ENCODE assay signal across 16 cellular contexts in the genomic region with DNA sequence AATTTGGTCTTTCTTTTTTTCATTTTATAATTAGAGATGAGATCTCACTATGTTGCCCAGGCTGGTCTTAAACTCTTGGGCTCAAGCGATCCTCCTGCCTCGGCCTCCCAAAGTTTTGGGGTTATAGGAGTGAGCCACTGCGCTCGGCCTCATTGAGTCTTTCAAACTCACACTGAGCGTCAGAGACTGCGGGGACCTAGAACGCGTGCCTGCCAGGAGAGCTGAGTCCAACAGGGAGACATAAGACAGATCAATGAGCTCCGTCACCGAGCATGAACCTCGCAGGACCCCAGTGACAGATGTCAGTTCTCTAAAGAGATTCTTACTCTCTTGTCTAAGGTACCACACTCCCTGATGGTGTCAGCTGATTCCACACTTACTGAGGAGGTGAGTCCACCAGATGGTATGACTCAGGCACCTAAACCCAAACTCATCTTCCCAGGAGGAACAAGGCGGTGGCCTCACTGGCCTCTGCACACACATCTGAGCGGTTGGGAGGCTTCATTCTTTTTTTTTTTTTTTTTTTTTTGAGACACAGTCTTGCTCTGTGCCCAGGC. TPM values are rescaled to one million over a fixed set of nuclear protein-coding genes. Genes with fewer than 3 reads are reported as not detected.
A peak's percentile ranks its signal among the peaks of the same experiment; 100 is the strongest.
DNase-seq lines count a peak whose midpoint lies in the region; ATAC-seq and TF ChIP-seq lines count a peak whose summit lies in the region.
"Had no signal": no experiment of that assay in that cellular context is flagged by ENCODE, and none has a peak within 500 bp of the region (broad histone marks: within the 10 kb centered on the region; RNA-seq: fewer than 3 reads in every experiment).

No MANE protein-coding gene starts in this region.

- TF ChIP-seq CTCF in natural killer cell (IDR thresholded peaks at IDR 0.05): no peak

- peak overlapping the region; percentile 25 for H3K27ac Mint-ChIP-seq in activated CD4-positive, alpha-beta T cell treated with anti-CD3 and anti-CD28 coated beads for 36 hours
- peak overlapping the region; percentile 27 for H3K27ac Mint-ChIP-seq in activated naive CD8-positive, alpha-beta T cell treated with anti-CD3 and anti-CD28 coated beads, Interleukin-2, amount 50 U/mL, for 24 hours
- peak overlapping the region; percentile 96 to 98 for H3K27ac Mint-ChIP-seq in natural killer cell

- no peak for DNase-seq in activated CD4-positive, alpha-beta T cell treated with anti-CD3 and anti-CD28 coated beads for 36 hours
- no peak for DNase-seq in activated CD4-positive, alpha-beta T cell treated with anti-CD3 and anti-CD28 coated beads, Interleukin-2, amount 50 U/mL, for 1 hour
- peak; percentile 27 for DNase-seq in NCI-H69 (lab: John Stamatoyannopoulos, UW)
- no peak for DNase-seq in activated naive CD8-positive, alpha-beta T cell treated with anti-CD3 and anti-CD28 coated beads, Interleukin-2, amount 50 U/mL, for 24 hours
- no peak for DNase-seq in natural killer cell
- no peak for DNase-seq in cortex of kidney (lab: John Stamatoyannopoulos, UW)
- DNase-seq: 8988T; activated CD4-positive, alpha-beta T cell treated with anti-CD3 and anti-CD28 coated beads, Interleukin-2, amount 50 U/mL, for 48 hours; BE2C; DMS79; effector CD8-positive, alpha-beta T cell; NCI-H1417 treated with DMSO at 0.1 percent for 48 hours; NCI-H2227 treated with DMSO at 0.1 percent for 48 hours; SW 1271 had no signal

- H3K36me3 Mint-ChIP-seq in activated CD4-positive, alpha-beta T cell treated with anti-CD3 and anti-CD28 coated beads for 36 hours (ENCODE audit: low read depth): peaks cover 38% of the 10 kb centered on the region
- peaks cover 17% of the 10 kb centered on the region for H3K36me3 Mint-ChIP-seq in activated naive CD8-positive, alpha-beta T cell treated with anti-CD3 and anti-CD28 coated beads, Interleukin-2, amount 50 U/mL, for 24 hours (ENCODE audit: low read depth)
- no peaks in the 10 kb centered on the region for H3K36me3 Mint-ChIP-seq in natural killer cell

- intact Hi-C loops in activated CD4-positive, alpha-beta T cell treated with anti-CD3 and anti-CD28 coated beads for 36 hours (cut with DNase I, micrococcal nuclease): no loop called here
- intact Hi-C loops in natural killer cell (cut with micrococcal nuclease): no loop called here

- peaks cover 76% of the 10 kb centered on the region for H3K4me1 Mint-ChIP-seq in activated CD4-positive, alpha-beta T cell treated with anti-CD3 and anti-CD28 coated beads for 36 hours
- H3K4me1 Mint-ChIP-seq in activated naive CD8-positive, alpha-beta T cell treated with anti-CD3 and anti-CD28 coated beads, Interleukin-2, amount 50 U/mL, for 24 hours: peaks cover 90% of the 10 kb centered on the region
- peaks cover 64 to 68% of the 10 kb centered on the region in 2 donors for H3K4me1 Mint-ChIP-seq in natural killer cell

- CTCF ChIA-PET in activated CD4-positive, alpha-beta T cell treated with anti-CD3 and anti-CD28 coated beads for 36 hours (lab: Charles Lee): interaction anchor here (1.0 kb wide), 1 partner anchor 52 kb away, joined by 3 read pairs; no protein-coding TSS in a partner anchor

- ATAC-seq in activated CD4-positive, alpha-beta T cell treated with anti-CD3 and anti-CD28 coated beads for 36 hours: peak; percentile 31
- no peak for ATAC-seq in activated naive CD8-positive, alpha-beta T cell treated with anti-CD3 and anti-CD28 coated beads, Interleukin-2, amount 50 U/mL, for 24 hours
- no peak for ATAC-seq in natural killer cell
- no peak for ATAC-seq in GM18907 (IDR thresholded peaks at IDR 0.05; ENCODE audit: unreplicated experiment)
- no peak for ATAC-seq in HG03039 (IDR thresholded peaks at IDR 0.05; ENCODE audit: unreplicated experiment)

- POLR2A ChIA-PET in activated CD4-positive, alpha-beta T cell treated with anti-CD3 and anti-CD28 coated beads for 36 hours (lab: Charles Lee): interaction anchor here (0.6 kb wide), 1 partner anchor 205 kb away, joined by 8 read pairs; no protein-coding TSS in a partner anchor

- H3K4me3 Mint-ChIP-seq in activated CD4-positive, alpha-beta T cell treated with anti-CD3 and anti-CD28 coated beads for 36 hours: no peak overlapping the region
- H3K4me3 Mint-ChIP-seq in activated naive CD8-positive, alpha-beta T cell treated with anti-CD3 and anti-CD28 coated beads, Interleukin-2, amount 50 U/mL, for 24 hours: no peak overlapping the region
- no peak overlapping the region for H3K4me3 Mint-ChIP-seq in natural killer cell

- H3K9me3 Mint-ChIP-seq in activated CD4-positive, alpha-beta T cell treated with anti-CD3 and anti-CD28 coated beads for 36 hours (ENCODE audit: low read depth): no peaks in the 10 kb centered on the region
- no peaks in the 10 kb centered on the region for H3K9me3 Mint-ChIP-seq in activated naive CD8-positive, alpha-beta T cell treated with anti-CD3 and anti-CD28 coated beads, Interleukin-2, amount 50 U/mL, for 24 hours
- no peaks in the 10 kb centered on the region for H3K9me3 Mint-ChIP-seq in natural killer cell

- H3K27me3 Mint-ChIP-seq in activated CD4-positive, alpha-beta T cell treated with anti-CD3 and anti-CD28 coated beads for 36 hours: no peaks in the 10 kb centered on the region
- H3K27me3 Mint-ChIP-seq in activated naive CD8-positive, alpha-beta T cell treated with anti-CD3 and anti-CD28 coated beads, Interleukin-2, amount 50 U/mL, for 24 hours: no peaks in the 10 kb centered on the region
- H3K27me3 Mint-ChIP-seq in natural killer cell (ENCODE audit: low read depth in 2 of 2): no peaks in the 10 kb centered on the region

RNA-seq across cellular contexts. Expression of a gene that starts 58.9 kb away (rescaled TPM):
- 10 to 100 TPM; 73.7 to 82.8 TPM for total RNA-seq in activated CD4-positive, alpha-beta T cell treated with anti-CD3 and anti-CD28 coated beads for 36 hours
- total RNA-seq in natural killer cell: 100 to 1,000 TPM; 432 to 516 (median 438) TPM

Comparison
In these comparisons a context has a peak if more than half of its experiments do, and no peak if none do; other contexts are left out.
1. H3K27ac Mint-ChIP-seq: peak in every context shown above with its lines; median percentile 97 in natural killer cell; 27 in activated naive CD8-positive, alpha-beta T cell treated with anti-CD3 and anti-CD28 coated beads, Interleukin-2, amount 50 U/mL, for 24 hours; 25 in activated CD4-positive, alpha-beta T cell treated with anti-CD3 and anti-CD28 coated beads for 36 hours.
2. RNA of a gene that starts 58.9 kb away (total RNA-seq): 432 to 516 TPM in natural killer cell; 73.7 to 82.8 TPM in activated CD4-positive, alpha-beta T cell treated with anti-CD3 and anti-CD28 coated beads for 36 hours; every median in the first group is over 4 times any median in the second.